In the genomic region with DNA sequence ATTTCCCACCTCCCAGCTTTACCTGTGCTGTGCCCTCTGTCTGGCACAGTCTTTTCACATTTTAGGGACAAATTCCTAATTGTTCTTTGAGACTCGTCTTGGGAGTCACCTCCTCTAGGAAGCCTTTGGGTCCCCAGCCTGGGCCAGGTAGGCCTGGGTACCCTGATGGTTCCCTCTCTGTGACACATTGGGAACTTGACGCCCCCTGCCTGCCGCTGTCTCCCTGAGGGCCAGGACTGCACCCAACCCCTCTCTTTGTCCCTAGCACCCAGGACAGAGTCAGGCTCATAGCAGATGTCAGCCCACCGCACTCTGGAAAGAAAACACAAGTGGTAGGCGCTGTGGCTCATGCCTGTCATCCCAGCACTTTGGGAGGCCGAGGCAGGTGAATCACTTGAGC, we compare ENCODE assay signal across 14 cellular contexts.
A peak's percentile ranks its signal among the peaks of the same experiment; 100 is the strongest.
DNase-seq lines count a peak whose midpoint lies in the region; ATAC-seq and TF ChIP-seq lines count a peak whose summit lies in the region.
"Had no signal": no experiment of that assay in that cellular context is flagged by ENCODE, and none has a peak within 500 bp of the region (broad histone marks: within the 10 kb centered on the region; RNA-seq: fewer than 3 reads in every experiment).

No MANE protein-coding gene starts in this region.

- H3K27ac Mint-ChIP-seq in WTC11, result peak overlapping the region; percentile 94
- H3K27ac Mint-ChIP-seq: CD14-positive monocyte, HFFc6 had no signal

- ATAC-seq in WTC11 (no peak), left lung (no peak), GM21447 (IDR thresholded peaks at IDR 0.05; ENCODE audit: unreplicated experiment) (no peak)

- peak overlapping the region; percentile 30; the same call in 1 of the 2 replicates for H3K27ac ChIP-seq in 22Rv1
- H3K27ac ChIP-seq in osteoblast (ENCODE audit: low read depth, low read length), result no peak overlapping the region
- H3K27ac ChIP-seq in left lung, result no peak overlapping the region

- no peak overlapping the region for H2AFZ ChIP-seq in osteoblast (ENCODE audit: low read length)

- H3K9me3 ChIP-seq in osteoblast (ENCODE audit: low read depth, low read length) (peaks cover 7% of the 10 kb centered on the region), left lung (peaks cover 0 to 7% of the 10 kb centered on the region in 2 donors)

- H3K27me3 ChIP-seq in H7 (ENCODE audit: control insufficient read depth, insufficient read depth, low read length) (no peaks in the 10 kb centered on the region), osteoblast (ENCODE audit: insufficient read depth, low read length) (no peaks in the 10 kb centered on the region), left lung (no peaks in the 10 kb centered on the region)

- CTCF ChIA-PET in WTC11 (lab: Charles Lee), result interaction anchor here (1.0 to 1.8 kb wide), 3 partner anchors 19 to 120 kb away, joined by 3 to 7 read pairs (median 4); no protein-coding TSS in a partner anchor

- peaks cover 41% of the 10 kb centered on the region for H3K36me3 Mint-ChIP-seq in WTC11
- H3K36me3 Mint-ChIP-seq: CD14-positive monocyte had no signal

- H3K4me3 ChIP-seq in H7 (ENCODE audit: insufficient read depth, low read depth, low read length) (no peak overlapping the region), osteoblast (ENCODE audit: insufficient read depth, low read length) (no peak overlapping the region), left lung (no peak overlapping the region)

- no peak overlapping the region for H3K4me2 ChIP-seq in osteoblast (ENCODE audit: insufficient read depth, low read length)

- 0 out of 2 replicates have a peak, but pooled peaks cover 3% of the 10 kb centered on the region for H3K9me3 Mint-ChIP-seq in WTC11
- H3K9me3 Mint-ChIP-seq: HFFc6 had no signal

- H3K4me1 ChIP-seq in osteoblast (ENCODE audit: insufficient read depth, low read length) (no peaks in the 10 kb centered on the region), left lung (no peaks in the 10 kb centered on the region)

- H3K36me3 ChIP-seq in H7 (replicated peaks; ENCODE audit: control insufficient read depth, insufficient read depth, low read length) (peaks cover 14% of the 10 kb centered on the region), osteoblast (ENCODE audit: insufficient read depth, low read length) (peaks cover 40% of the 10 kb centered on the region), left lung (peaks cover 0 to 34% of the 10 kb centered on the region in 2 donors)

- TF ChIP-seq CTCF in 22Rv1 (IDR thresholded peaks at IDR 0.05), result no peak
- TF ChIP-seq CTCF in WTC11 (IDR thresholded peaks at IDR 0.05), result no peak
- no peak for TF ChIP-seq CTCF in osteoblast (IDR thresholded peaks at IDR 0.05; ENCODE audit: extremely low read depth, low read depth, low read length)
- TF ChIP-seq CTCF in left lung (IDR thresholded peaks at IDR 0.05), result no peak

- H4K20me1 ChIP-seq in osteoblast (ENCODE audit: insufficient read depth, low read length), result no peaks in the 10 kb centered on the region

- peaks cover 16% of the 10 kb centered on the region for H3K4me1 Mint-ChIP-seq in WTC11
- H3K4me1 Mint-ChIP-seq: CD14-positive monocyte had no signal

- POLR2A ChIA-PET in WTC11 (lab: Charles Lee), result no interaction called here

- no peaks in the 10 kb centered on the region for H3K79me2 ChIP-seq in osteoblast (ENCODE audit: insufficient read depth, low read length)

- intact Hi-C loops in left lung (cut with DNase I), result no loop called here

- DNase-seq in H7 (peak; percentile 54), WTC11 (ENCODE audit: low spot score) (no peak), osteoblast (ENCODE audit: insufficient read length, low spot score, missing footprints) (peak; percentile 35), left lung (no peak), GM19240 (ENCODE audit: insufficient read length, low spot score) (no peak)
- no peak for DNase-seq in stimulated activated CD4-positive, alpha-beta T cell treated with anti-CD3 and anti-CD28 coated beads, Interleukin-15, amount 100 ng/mL, for 24 hours
- DNase-seq: DND-41, HFFc6, Karpas-422, NCI-H1694 treated with DMSO at 0.1 percent for 48 hours, PC-3 had no signal

- H3K4me3 Mint-ChIP-seq in WTC11, result no peak overlapping the region
- H3K4me3 Mint-ChIP-seq: CD14-positive monocyte, HFFc6 had no signal

- no peaks in the 10 kb centered on the region for H3K27me3 Mint-ChIP-seq in WTC11 (ENCODE audit: low read depth)

TF ChIP-seq in WTC11, 78 proteins besides CTCF, POLR2A, EP300 and RAD21:
- no peak for TF ChIP-seq CDX4 (CRISPR knock-in tag; IDR thresholded peaks at IDR 0.05; ENCODE audit: borderline replicate concordance)
- TF ChIP-seq USF2 (CRISPR knock-in tag; IDR thresholded peaks at IDR 0.05), result no peak
- TF ChIP-seq PRRX2 (CRISPR knock-in tag; IDR thresholded peaks at IDR 0.05), result no peak
- no peak for TF ChIP-seq ZNF219 (CRISPR knock-in tag; IDR thresholded peaks at IDR 0.05; ENCODE audit: borderline replicate concordance)
- TF ChIP-seq, protein P1, sequence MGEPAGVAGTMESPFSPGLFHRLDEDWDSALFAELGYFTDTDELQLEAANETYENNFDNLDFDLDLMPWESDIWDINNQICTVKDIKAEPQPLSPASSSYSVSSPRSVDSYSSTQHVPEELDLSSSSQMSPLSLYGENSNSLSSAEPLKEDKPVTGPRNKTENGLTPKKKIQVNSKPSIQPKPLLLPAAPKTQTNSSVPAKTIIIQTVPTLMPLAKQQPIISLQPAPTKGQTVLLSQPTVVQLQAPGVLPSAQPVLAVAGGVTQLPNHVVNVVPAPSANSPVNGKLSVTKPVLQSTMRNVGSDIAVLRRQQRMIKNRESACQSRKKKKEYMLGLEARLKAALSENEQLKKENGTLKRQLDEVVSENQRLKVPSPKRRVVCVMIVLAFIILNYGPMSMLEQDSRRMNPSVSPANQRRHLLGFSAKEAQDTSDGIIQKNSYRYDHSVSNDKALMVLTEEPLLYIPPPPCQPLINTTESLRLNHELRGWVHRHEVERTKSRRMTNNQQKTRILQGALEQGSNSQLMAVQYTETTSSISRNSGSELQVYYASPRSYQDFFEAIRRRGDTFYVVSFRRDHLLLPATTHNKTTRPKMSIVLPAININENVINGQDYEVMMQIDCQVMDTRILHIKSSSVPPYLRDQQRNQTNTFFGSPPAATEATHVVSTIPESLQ (CRISPR knock-in tag; IDR thresholded peaks at IDR 0.05), result no peak
- no peak for TF ChIP-seq NFATC4 (CRISPR knock-in tag; IDR thresholded peaks at IDR 0.05)
- TF ChIP-seq PREB (CRISPR knock-in tag; IDR thresholded peaks at IDR 0.05; ENCODE audit: borderline replicate concordance), result no peak
- TF ChIP-seq JAZF1 (CRISPR knock-in tag; IDR thresholded peaks at IDR 0.05), result no peak

Comparison
In these comparisons a context has a peak if more than half of its experiments do, and no peak if none do; other contexts are left out.
1. DNase-seq: peak in H7 (single experiment) and osteoblast (single experiment); none in WTC11 (single experiment), stimulated activated CD4-positive, alpha-beta T cell treated with anti-CD3 and anti-CD28 coated beads, Interleukin-15, amount 100 ng/mL, for 24 hours (single experiment), left lung (0 of 2) and GM19240 (single experiment).